ENCODE assay signal across 9 cellular contexts in genomic region chr12:76685246-76685678, GRCh38.
DNase-seq lines count a peak whose midpoint lies in the region; ATAC-seq and TF ChIP-seq lines count a peak whose summit lies in the region.
"Had no signal": no experiment of that assay in that cellular context is flagged by ENCODE, and none has a peak within 500 bp of the region (broad histone marks: within the 10 kb centered on the region; RNA-seq: fewer than 3 reads in every experiment).

No MANE protein-coding gene starts in this region.

- TF ChIP-seq POLR2A in vagina (IDR thresholded peaks at IDR 0.05), result no peak

- in situ Hi-C loops in SK-MEL-5 (cut with HindIII; ENCODE audit: low pct_unique_long_range_greater_than_20kb, low sequenced_read_pairs), result no loop called here

- DNase-seq in GM03348 (ENCODE audit: low spot score) (peak; percentile 21), SK-MEL-5 (ENCODE audit: low read depth, low spot score) (peak; percentile 32), fibroblast of villous mesenchyme (ENCODE audit: low read depth) (peak; percentile 22), osteocyte (ENCODE audit: extremely low spot score, unreplicated experiment) (no peak), vagina (ENCODE audit: extremely low spot score in 2 of 2) (no peak), posterior vena cava (ENCODE audit: low spot score) (no peak)
- DNase-seq in activated naive CD4-positive, alpha-beta T cell (lab: John Stamatoyannopoulos, UW), result no peak
- DNase-seq: effector CD8-positive, alpha-beta T cell had no signal

- no peak overlapping the region for H3K27ac ChIP-seq in vagina

- peak overlapping the region; percentile 68 for H3K27ac Mint-ChIP-seq in osteocyte (ENCODE audit: unreplicated experiment)

- no peak overlapping the region for H3K4me3 ChIP-seq in fibroblast of villous mesenchyme (ENCODE audit: low read depth, low read length)
- no peak overlapping the region for H3K4me3 ChIP-seq in vagina

- no peaks in the 10 kb centered on the region for H3K27me3 ChIP-seq in vagina

- intact Hi-C loops in vagina (cut with DNase I) (no loop called here), posterior vena cava (cut with DNase I) (no loop called here)

- H3K36me3 ChIP-seq in vagina, result no peaks in the 10 kb centered on the region

- H3K9me3 ChIP-seq in vagina, result no peaks in the 10 kb centered on the region

- peaks cover 7% of the 10 kb centered on the region for H3K4me1 ChIP-seq in vagina

- H3K27me3 Mint-ChIP-seq in osteocyte (ENCODE audit: unreplicated experiment), result no peaks in the 10 kb centered on the region

- no peaks in the 10 kb centered on the region for H3K9me3 Mint-ChIP-seq in osteocyte (ENCODE audit: unreplicated experiment)

- peak overlapping the region; percentile 59 for H3K4me3 Mint-ChIP-seq in osteocyte (ENCODE audit: unreplicated experiment)

- TF ChIP-seq CTCF in fibroblast of villous mesenchyme (IDR thresholded peaks at IDR 0.05; ENCODE audit: insufficient read depth, low read depth, low read length), result no peak
- TF ChIP-seq CTCF in osteocyte (IDR thresholded peaks at IDR 0.05), result no peak
- no peak for TF ChIP-seq CTCF in vagina (IDR thresholded peaks at IDR 0.05)

- peaks cover 65% of the 10 kb centered on the region for H3K4me1 Mint-ChIP-seq in osteocyte (ENCODE audit: unreplicated experiment)

- no peak for ATAC-seq in GM19351 (IDR thresholded peaks at IDR 0.05; ENCODE audit: unreplicated experiment)

- no peaks in the 10 kb centered on the region for H3K36me3 Mint-ChIP-seq in osteocyte (ENCODE audit: unreplicated experiment)

Comparison
In these comparisons a context has a peak if more than half of its experiments do, and no peak if none do; other contexts are left out.
1. DNase-seq: peak in GM03348 (single experiment), SK-MEL-5 (single experiment) and fibroblast of villous mesenchyme (single experiment); none in osteocyte (single experiment), vagina (0 of 2), activated naive CD4-positive, alpha-beta T cell (0 of 4) and posterior vena cava (single experiment).